In the genomic region with DNA sequence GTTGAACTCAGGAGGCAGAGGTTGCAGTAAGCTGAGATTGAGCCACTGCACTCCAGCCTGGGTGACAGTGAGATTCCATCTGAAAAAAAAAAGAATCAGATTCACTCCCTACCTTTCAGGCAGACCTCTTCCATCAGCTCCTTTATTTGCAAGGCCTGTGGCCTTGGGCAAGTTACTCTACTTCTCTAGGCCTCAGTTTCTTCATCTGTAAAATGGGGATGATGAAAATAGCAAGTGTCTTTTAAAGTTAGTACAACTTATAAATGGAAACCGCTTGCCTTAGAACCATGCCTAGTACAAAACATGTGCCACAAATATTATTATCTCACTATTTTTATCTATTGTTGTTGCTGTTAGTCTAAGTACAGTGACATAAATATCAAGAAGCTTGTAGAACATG, we compare ENCODE assay signal across 8 cellular contexts.
"Had no signal": no experiment of that assay in that cellular context is flagged by ENCODE, and none has a peak within 500 bp of the region (broad histone marks: within the 10 kb centered on the region; RNA-seq: fewer than 3 reads in every experiment).

No MANE protein-coding gene starts in this region.

- ATAC-seq: GM12878 had no signal

- FAIRE-seq: G401.6, GM12878, GM12891, GM12892, GM18507, GM19239 had no signal

- H3K4me3 ChIP-seq: GM12878 had no signal

- DNase-seq: GDM1, GF-D8 had no signal
